Comparison of ENCODE assay signal across 1 cellular context in genomic region chr22:21641417-21641794, GRCh38.
TF ChIP-seq lines count a peak whose summit lies in the region.

No MANE protein-coding gene starts in this region.

TF ChIP-seq in IMR-90, 13 proteins besides CTCF, POLR2A, EP300 and RAD21:
- TF ChIP-seq MAZ (IDR thresholded peaks at IDR 0.05; ENCODE audit: borderline replicate concordance, low read depth, low read length), result no peak
- TF ChIP-seq MXI1 (IDR thresholded peaks at IDR 0.05; ENCODE audit: borderline replicate concordance, low read depth, low read length), result peak; percentile 4; the same call in 1 of the 2 replicates
- peak; percentile 50; the same call in 1 of the 2 replicates for TF ChIP-seq SMC3 (IDR thresholded peaks at IDR 0.05; ENCODE audit: low read depth, low read length)
